Comparison of ENCODE assay signal across 24 cellular contexts in genomic region chr17:51251010-51251409, GRCh38. TPM values are rescaled to one million over a fixed set of nuclear protein-coding genes. Genes with fewer than 3 reads are reported as not detected.
DNase-seq lines count a peak whose midpoint lies in the region; ATAC-seq, FAIRE-seq and TF ChIP-seq lines count a peak whose summit lies in the region.
"Had no signal": no experiment of that assay in that cellular context is flagged by ENCODE, and none has a peak within 500 bp of the region (broad histone marks: within the 10 kb centered on the region; RNA-seq: fewer than 3 reads in every experiment).

No MANE protein-coding gene starts in this region.

- peak overlapping the region; percentile 75 for H2BK5ac ChIP-seq in IMR-90 (ENCODE audit: low read depth, low read length, poor library complexity, severe bottlenecking)

- intact Hi-C loops in right lobe of liver (cut with DNase I): no loop called here
- intact Hi-C loops in IMR-90 (cut with micrococcal nuclease): no loop called here
- intact Hi-C loops in CD4-positive, alpha-beta T cell (cut with DNase I, micrococcal nuclease): loop anchor here in 1 of 2 experiments (10.0 kb wide), 1 partner anchor 386 kb away; the partner anchor contains the start of gene TOB1
- intact Hi-C loops in uterus (cut with DNase I; ENCODE audit: low total_unique reads): no loop called here

- no TSS peak for BruUV-seq in IMR-90 (replicated peaks; lab: Mats Ljungman, UMichigan)

- no peak overlapping the region for H4K8ac ChIP-seq in IMR-90 (ENCODE audit: low read depth in 2 of 2, low read length in 2 of 2)

- H3K27me3 ChIP-seq in liver (ENCODE audit: control insufficient read depth in 4 of 4, insufficient read depth in 4 of 4, low read length in 3 of 4) (no peaks in the 10 kb centered on the region), right lobe of liver (no peaks in the 10 kb centered on the region), IMR-90 (ENCODE audit: control insufficient read depth, insufficient read depth, low read length) (no peaks in the 10 kb centered on the region), bronchial epithelial cell (ENCODE audit: control insufficient read depth, insufficient read depth, low read length) (no peaks in the 10 kb centered on the region), uterus (no peaks in the 10 kb centered on the region)
- H3K27me3 ChIP-seq in CD4-positive, alpha-beta T cell (ENCODE audit: control insufficient read depth, insufficient read depth, low read length): no peaks in the 10 kb centered on the region
- H3K27me3 ChIP-seq: adrenal gland, ovary, tibial artery had no signal

- no peak overlapping the region; the same call in 1 of the 2 replicates for H3K18ac ChIP-seq in IMR-90 (ENCODE audit: low read depth, low read length)

- no peak overlapping the region for H2BK120ac ChIP-seq in IMR-90 (ENCODE audit: low read depth, low read length)

- H3K9me1 ChIP-seq in IMR-90 (ENCODE audit: insufficient read depth, low read length): no peaks in the 10 kb centered on the region

- H4K91ac ChIP-seq in IMR-90 (ENCODE audit: insufficient read depth, low read depth, low read length): no peak overlapping the region

- DNase-seq in right lobe of liver: no peak
- peak; percentile 44 for DNase-seq in IMR-90
- peak; percentile 18 for DNase-seq in bronchial epithelial cell (ENCODE audit: low read depth)
- DNase-seq in stimulated activated effector memory CD8-positive, alpha-beta T cell treated with anti-CD3 and anti-CD28 coated beads, Interleukin-12 subunit alpha, Interleukin-12 subunit beta, amount 100 ng/mL, for 72 hours (ENCODE audit: low spot score in 2 of 2): no peak
- DNase-seq in CD4-positive, alpha-beta T cell: no peak
- DNase-seq in activated CD4-positive, CD25-positive, alpha-beta regulatory T cell (lab: John Stamatoyannopoulos, UW): no peak
- no peak for DNase-seq in uterus
- DNase-seq: activated effector memory CD4-positive, alpha-beta T cell treated with anti-CD3 and anti-CD28 coated beads, Interleukin-2, amount 50 U/mL, for 16 hours; adrenal gland; CD4-positive, alpha-beta memory T cell; islet precursor cell; left ventricle myocardium superior; midbrain; naive thymus-derived CD8-positive, alpha-beta T cell; NCI-H1436 treated with DMSO at 0.1 percent for 48 hours; NCI-H524; ovary; right cardiac atrium; SHP77 treated with DMSO at 0.1 percent for 48 hours; stimulated activated naive CD8-positive, alpha-beta T cell treated with anti-CD3 and anti-CD28 coated beads, Interleukin-15, amount 100 ng/mL, for 72 hours; T-cell; tibial artery had no signal

- H2AK5ac ChIP-seq in IMR-90 (ENCODE audit: low read depth, low read length): no peak overlapping the region

- H2AK9ac ChIP-seq in IMR-90 (replicated peaks; ENCODE audit: low read depth, low read length, poor library complexity): no peak overlapping the region

- peaks cover 27% of the 10 kb centered on the region for H3K4me1 Mint-ChIP-seq in stimulated activated effector memory CD8-positive, alpha-beta T cell treated with anti-CD3 and anti-CD28 coated beads, Interleukin-12 subunit alpha, Interleukin-12 subunit beta, amount 100 ng/mL, for 72 hours
- peaks cover 31% of the 10 kb centered on the region for H3K4me1 Mint-ChIP-seq in CD4-positive, alpha-beta T cell (ENCODE audit: low read depth)

- TF ChIP-seq POLR2A in right lobe of liver (IDR thresholded peaks at IDR 0.05) (no peak), IMR-90 (IDR thresholded peaks at IDR 0.05; ENCODE audit: low read depth, low read length) (no peak), uterus (IDR thresholded peaks at IDR 0.05) (no peak)

- H3K27me3 Mint-ChIP-seq in CD4-positive, alpha-beta T cell: no peaks in the 10 kb centered on the region
- H3K27me3 Mint-ChIP-seq: CD4-positive, alpha-beta memory T cell; naive thymus-derived CD8-positive, alpha-beta T cell; stimulated activated naive CD8-positive, alpha-beta T cell treated with anti-CD3 and anti-CD28 coated beads, Interleukin-15, amount 100 ng/mL, for 72 hours; T-cell had no signal

- H3K27ac Mint-ChIP-seq in stimulated activated effector memory CD8-positive, alpha-beta T cell treated with anti-CD3 and anti-CD28 coated beads, Interleukin-12 subunit alpha, Interleukin-12 subunit beta, amount 100 ng/mL, for 72 hours: peak overlapping the region; percentile 46
- no peak overlapping the region for H3K27ac Mint-ChIP-seq in CD4-positive, alpha-beta T cell
- H3K27ac Mint-ChIP-seq: T-cell had no signal

- H3K27ac ChIP-seq in liver (ENCODE audit: low read depth in 1 of 2, low read length in 2 of 2) (no peak overlapping the region), right lobe of liver (no peak overlapping the region), IMR-90 (ENCODE audit: insufficient read depth, low read length) (no peak overlapping the region), uterus (no peak overlapping the region)
- H3K27ac ChIP-seq in CD4-positive, alpha-beta T cell (ENCODE audit: low read depth, low read length): no peak overlapping the region
- H3K27ac ChIP-seq: adrenal gland, ovary, tibial artery had no signal

- H4K5ac ChIP-seq in IMR-90 (ENCODE audit: low read depth, low read length): no peak overlapping the region

- dilution Hi-C loops in IMR-90 (cut with HindIII; ENCODE audit: low sequenced_read_pairs, unreplicated experiment): no loop called here

- FAIRE-seq in bronchial epithelial cell (lab: Jason Lieb, UNC): no peak

- H3K36me3 Mint-ChIP-seq in stimulated activated effector memory CD8-positive, alpha-beta T cell treated with anti-CD3 and anti-CD28 coated beads, Interleukin-12 subunit alpha, Interleukin-12 subunit beta, amount 100 ng/mL, for 72 hours: peaks cover 53% of the 10 kb centered on the region
- peaks cover 59% of the 10 kb centered on the region for H3K36me3 Mint-ChIP-seq in CD4-positive, alpha-beta T cell (ENCODE audit: low read depth)

- POLR2A ChIA-PET in IMR-90 (lab: Charles Lee; ENCODE audit: unreplicated experiment): no interaction called here
- POLR2A ChIA-PET in CD4-positive, alpha-beta T cell (lab: Charles Lee): interaction anchor here (0.7 to 1.1 kb wide), 2 partner anchors 8 to 98 kb away, joined by 3 to 4 read pairs; partner anchors contain the start of gene MBTD1

- no peak for TF ChIP-seq CTCF in liver (IDR thresholded peaks at IDR 0.05; ENCODE audit: low read depth, low read length, missing input control)
- no peak for TF ChIP-seq CTCF in right lobe of liver (IDR thresholded peaks at IDR 0.05)
- TF ChIP-seq CTCF in IMR-90 (conservative IDR thresholded peaks at IDR 0.05; ENCODE audit: low read depth, low read length): no peak
- no peak for TF ChIP-seq CTCF in bronchial epithelial cell (IDR thresholded peaks at IDR 0.05; ENCODE audit: insufficient read depth, low read length, severe bottlenecking)
- no peak for TF ChIP-seq CTCF in CD4-positive, alpha-beta T cell (IDR thresholded peaks at IDR 0.05)
- no peak for TF ChIP-seq CTCF in uterus (IDR thresholded peaks at IDR 0.05)

- H4K20me1 ChIP-seq in IMR-90 (ENCODE audit: insufficient read depth, low read length): no peaks in the 10 kb centered on the region; the same call in 1 of the 2 replicates

- ATAC-seq in right lobe of liver (no peak), IMR-90 (ENCODE audit: low read depth) (peak; percentile 77)
- no peak for ATAC-seq in stimulated activated effector memory CD8-positive, alpha-beta T cell treated with anti-CD3 and anti-CD28 coated beads, Interleukin-12 subunit alpha, Interleukin-12 subunit beta, amount 100 ng/mL, for 72 hours
- no peak for ATAC-seq in CD4-positive, alpha-beta T cell (ENCODE audit: poor library complexity)
- ATAC-seq: left ventricle myocardium superior; naive thymus-derived CD8-positive, alpha-beta T cell; Panc1; right cardiac atrium; stimulated activated naive CD8-positive, alpha-beta T cell treated with anti-CD3 and anti-CD28 coated beads, Interleukin-15, amount 100 ng/mL, for 72 hours; T-cell had no signal

- peaks cover 19 to 21% of the 10 kb centered on the region in 2 experiments for H3K79me1 ChIP-seq in IMR-90 (ENCODE audit: low read depth in 1 of 2, low read length in 2 of 2)

- H2BK15ac ChIP-seq in IMR-90 (ENCODE audit: low read depth, low read length): no peak overlapping the region

- peaks cover 4 to 11% (median 8%) of the 10 kb centered on the region in 4 donors for H3K4me1 ChIP-seq in liver (ENCODE audit: control insufficient read depth in 4 of 4, insufficient read depth in 4 of 4, low read length in 3 of 4)
- H3K4me1 ChIP-seq in right lobe of liver: peaks cover 0 to 13% (median 5%) of the 10 kb centered on the region in 4 donors
- no peaks in the 10 kb centered on the region for H3K4me1 ChIP-seq in IMR-90 (ENCODE audit: control insufficient read depth, insufficient read depth, low read length)
- peaks cover 0 to 5% of the 10 kb centered on the region in 2 donors for H3K4me1 ChIP-seq in uterus
- H3K4me1 ChIP-seq: adrenal gland had no signal

- peaks cover 0 to 4% (median under 1%) of the 10 kb centered on the region in 4 donors for H3K36me3 ChIP-seq in liver (ENCODE audit: control insufficient read depth in 4 of 4, insufficient read depth in 3 of 4, low read depth in 1 of 4, low read length in 3 of 4)
- peaks cover 0 to 5% (median 0%) of the 10 kb centered on the region in 4 donors for H3K36me3 ChIP-seq in right lobe of liver
- peaks cover 9% of the 10 kb centered on the region for H3K36me3 ChIP-seq in IMR-90 (ENCODE audit: control insufficient read depth, insufficient read depth, low read length)
- H3K36me3 ChIP-seq in bronchial epithelial cell (ENCODE audit: control insufficient read depth, insufficient read depth, low read length): no peaks in the 10 kb centered on the region
- no peaks in the 10 kb centered on the region for H3K36me3 ChIP-seq in uterus
- H3K36me3 ChIP-seq: adrenal gland, ovary had no signal

- TF ChIP-seq RAD21 in liver (IDR thresholded peaks at IDR 0.05): no peak
- no peak for TF ChIP-seq RAD21 in IMR-90 (IDR thresholded peaks at IDR 0.05; ENCODE audit: low read length)

- no peak overlapping the region for H3K56ac ChIP-seq in IMR-90 (ENCODE audit: extremely low read depth, insufficient read depth, low read length)

- H3K23ac ChIP-seq in IMR-90 (ENCODE audit: low read depth, low read length): no peak overlapping the region; the same call in 1 of the 2 replicates

- H3K9ac ChIP-seq in liver (ENCODE audit: low read depth in 1 of 2, low read length in 2 of 2) (no peak overlapping the region), IMR-90 (ENCODE audit: low read depth, low read length) (no peak overlapping the region)

- no peak overlapping the region for H3K4me3 ChIP-seq in liver (ENCODE audit: low read depth in 1 of 3, low read length in 3 of 3)
- no peak overlapping the region for H3K4me3 ChIP-seq in right lobe of liver
- H3K4me3 ChIP-seq in IMR-90 (ENCODE audit: insufficient read depth, low read depth, low read length): no peak overlapping the region
- H3K4me3 ChIP-seq in bronchial epithelial cell (ENCODE audit: low read depth, low read length): no peak overlapping the region
- H3K4me3 ChIP-seq in uterus: no peak overlapping the region
- H3K4me3 ChIP-seq: adrenal gland, ovary, tibial artery had no signal

- no peaks in the 10 kb centered on the region for H3K9me3 Mint-ChIP-seq in stimulated activated effector memory CD8-positive, alpha-beta T cell treated with anti-CD3 and anti-CD28 coated beads, Interleukin-12 subunit alpha, Interleukin-12 subunit beta, amount 100 ng/mL, for 72 hours
- no peaks in the 10 kb centered on the region for H3K9me3 Mint-ChIP-seq in CD4-positive, alpha-beta T cell
- H3K9me3 Mint-ChIP-seq: naive thymus-derived CD8-positive, alpha-beta T cell; stimulated activated naive CD8-positive, alpha-beta T cell treated with anti-CD3 and anti-CD28 coated beads, Interleukin-15, amount 100 ng/mL, for 72 hours; T-cell had no signal

- H3K9me3 ChIP-seq in liver (ENCODE audit: control insufficient read depth in 4 of 4, low read length in 3 of 4) (no peaks in the 10 kb centered on the region), right lobe of liver (no peaks in the 10 kb centered on the region), IMR-90 (ENCODE audit: control insufficient read depth, insufficient read depth, low read length) (no peaks in the 10 kb centered on the region), uterus (no peaks in the 10 kb centered on the region)
- H3K9me3 ChIP-seq in CD4-positive, alpha-beta T cell (ENCODE audit: control insufficient read depth, low read length): no peaks in the 10 kb centered on the region
- H3K9me3 ChIP-seq: adrenal gland, ovary, tibial artery had no signal

- H3K14ac ChIP-seq in IMR-90 (replicated peaks; ENCODE audit: low read depth, low read length): no peak overlapping the region

- in situ Hi-C loops in IMR-90 (cut with MboI; ENCODE audit: low sequenced_read_pairs): no loop called here

- no peak overlapping the region for H3K4me3 Mint-ChIP-seq in stimulated activated effector memory CD8-positive, alpha-beta T cell treated with anti-CD3 and anti-CD28 coated beads, Interleukin-12 subunit alpha, Interleukin-12 subunit beta, amount 100 ng/mL, for 72 hours
- no peak overlapping the region for H3K4me3 Mint-ChIP-seq in CD4-positive, alpha-beta T cell
- H3K4me3 Mint-ChIP-seq: CD4-positive, alpha-beta memory T cell; naive thymus-derived CD8-positive, alpha-beta T cell; stimulated activated naive CD8-positive, alpha-beta T cell treated with anti-CD3 and anti-CD28 coated beads, Interleukin-15, amount 100 ng/mL, for 72 hours; T-cell had no signal

- H3K4me2 ChIP-seq in IMR-90 (ENCODE audit: low read depth, low read length): peak overlapping the region; percentile 15; the same call in 1 of the 2 replicates

- no peak overlapping the region for H3K4ac ChIP-seq in IMR-90 (ENCODE audit: low read depth, low read length)

- H2AFZ ChIP-seq in IMR-90 (replicated peaks; ENCODE audit: low read length, poor library complexity): no peak overlapping the region

- H2BK20ac ChIP-seq in IMR-90 (ENCODE audit: low read depth, low read length): no peak overlapping the region

- CTCF ChIA-PET in IMR-90 (lab: Yijun Ruan, JAX): no interaction called here
- CTCF ChIA-PET in CD4-positive, alpha-beta T cell (lab: Charles Lee): no interaction called here

RNA-seq across cellular contexts. Expression of gene MBTD1, which starts 8.8 kb away (rescaled TPM):
- 10 to 100 TPM; 12.8 to 14.2 TPM for total RNA-seq in liver
- polyA plus RNA-seq in liver: 1 to 10 TPM; 2.4 to 2.9 TPM
- total RNA-seq in right lobe of liver: 1 to 10 TPM; 4.4 to 8.8 (median 7.4) TPM
- total RNA-seq in IMR-90 (2012; rRNA removed): 5.6 and 6.9 TPM in 2 replicates
- 2.5 and 3.2 TPM in 2 replicates for polyA plus RNA-seq in IMR-90 (2012; rRNA removed)
- polyA plus RNA-seq in IMR-90 (2012; cell fraction: cytosol; rRNA removed): 0.37 and 0.71 TPM in 2 replicates
- polyA plus RNA-seq in IMR-90 (2012; cell fraction: nucleus; rRNA removed; ENCODE audit: low replicate concordance): 1.1 and 13.9 TPM in 2 replicates
- 9.1 and 10.5 TPM in 2 replicates for total RNA-seq in bronchial epithelial cell
- total RNA-seq in CD4-positive, alpha-beta T cell: 10 to 100 TPM; 23.0 TPM
- total RNA-seq in uterus: 10 to 100 TPM; 13.6 to 60.9 (median 30.5) TPM

RNA-seq across cellular contexts. Expression of gene UTP18, which starts 9.3 kb away (rescaled TPM):
- total RNA-seq in liver: 10 to 100 TPM; 15.7 to 17.4 TPM
- polyA plus RNA-seq in liver: 10 to 100 TPM; 12.4 to 12.6 TPM
- 10 to 100 TPM; 12.0 to 15.3 (median 13.7) TPM for total RNA-seq in right lobe of liver
- total RNA-seq in IMR-90 (2012; rRNA removed): 22.4 and 43.9 TPM in 2 replicates
- polyA plus RNA-seq in IMR-90 (2012; rRNA removed): 15.5 and 17.7 TPM in 2 replicates
- polyA plus RNA-seq in IMR-90 (2012; cell fraction: cytosol; rRNA removed): 5.7 and 9.0 TPM in 2 replicates
- polyA plus RNA-seq in IMR-90 (2012; cell fraction: nucleus; rRNA removed; ENCODE audit: low replicate concordance): 4.3 and 9.1 TPM in 2 replicates
- total RNA-seq in bronchial epithelial cell: 31.9 and 42.1 TPM in 2 replicates
- 10 to 100 TPM; 48.5 to 49.8 TPM for total RNA-seq in CD4-positive, alpha-beta T cell
- total RNA-seq in uterus: 10 to 100 TPM; 12.8 to 44.9 (median 25.7) TPM

Comparison
In these comparisons a context has a peak if more than half of its experiments do, and no peak if none do; other contexts are left out.
1. DNase-seq: peak in IMR-90 (single experiment) and bronchial epithelial cell (single experiment); none in right lobe of liver (0 of 3), stimulated activated effector memory CD8-positive, alpha-beta T cell treated with anti-CD3 and anti-CD28 coated beads, Interleukin-12 subunit alpha, Interleukin-12 subunit beta, amount 100 ng/mL, for 72 hours (0 of 2), CD4-positive, alpha-beta T cell (0 of 10), activated CD4-positive, CD25-positive, alpha-beta regulatory T cell (0 of 4) and uterus (0 of 2).